9 cellular contexts compared by ENCODE assay signal in the genomic region with DNA sequence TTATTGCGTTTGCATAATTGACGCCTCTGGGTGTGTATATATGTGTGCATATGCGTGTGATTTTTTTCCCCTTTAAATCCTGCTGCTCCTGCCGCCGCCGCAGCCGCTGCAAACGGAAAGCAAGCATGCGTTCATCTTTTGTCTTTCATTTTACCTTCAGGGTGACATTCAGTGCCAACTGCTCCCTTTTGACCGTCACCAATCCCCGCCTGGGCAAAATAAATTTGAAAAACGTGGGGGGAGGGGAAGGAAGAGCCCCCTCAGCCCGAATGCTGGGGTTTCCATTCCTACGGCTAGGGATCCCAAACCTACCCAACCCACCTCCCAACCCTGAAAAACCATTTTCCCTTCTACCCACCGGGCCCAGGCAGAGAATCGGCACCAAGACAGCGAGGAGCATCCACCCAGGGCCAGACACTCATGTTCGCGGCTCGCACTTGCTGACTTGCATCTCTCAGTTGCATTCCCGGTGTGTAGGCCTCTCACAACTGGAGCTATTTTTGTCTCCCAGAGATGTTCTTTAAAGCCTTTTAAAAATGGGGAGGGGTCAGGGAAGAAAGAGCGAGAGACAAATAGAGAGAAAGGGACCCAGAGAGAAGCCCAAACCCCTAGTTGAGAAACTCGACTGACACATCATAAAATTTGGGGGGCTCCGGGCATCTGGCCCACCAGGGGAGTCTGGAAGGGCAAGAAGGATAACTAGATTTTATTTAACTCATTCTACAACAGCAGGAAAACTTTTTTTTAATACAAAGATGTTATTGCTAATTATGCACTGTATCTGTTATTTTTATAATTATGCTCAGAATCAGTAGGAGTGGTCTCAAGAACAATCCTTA.
DNase-seq lines count a peak whose midpoint lies in the region; ATAC-seq lines count a peak whose summit lies in the region.
"Had no signal": no experiment of that assay in that cellular context is flagged by ENCODE, and none has a peak within 500 bp of the region (broad histone marks: within the 10 kb centered on the region; RNA-seq: fewer than 3 reads in every experiment).

No MANE protein-coding gene starts in this region.

- peak overlapping the region; percentile 44 to 54 for H3K9ac ChIP-seq in duodenal mucosa (ENCODE audit: low read depth in 1 of 2, low read length in 2 of 2)
- peak overlapping the region; percentile 51 for H3K9ac ChIP-seq in mucosa of stomach (ENCODE audit: low read length)

- peaks cover 2% of the 10 kb centered on the region for H3K4me1 Mint-ChIP-seq in activated naive CD4-positive, alpha-beta T cell treated with anti-CD3 and anti-CD28 coated beads, Interleukin-2, amount 10 ng/mL, durations not matched to agents 7 days and 5 days

- H3K9me3 ChIP-seq in duodenal mucosa (ENCODE audit: control insufficient read depth in 1 of 2, low read length in 2 of 2) (no peaks in the 10 kb centered on the region), mucosa of stomach (ENCODE audit: control insufficient read depth, low read length) (no peaks in the 10 kb centered on the region)

- H3K36me3 ChIP-seq in duodenal mucosa (ENCODE audit: control insufficient read depth in 1 of 2, insufficient read depth in 2 of 2, low read length in 2 of 2) (no peaks in the 10 kb centered on the region), mucosa of stomach (ENCODE audit: control insufficient read depth, insufficient read depth, low read length) (no peaks in the 10 kb centered on the region), urinary bladder (ENCODE audit: insufficient read depth) (no peaks in the 10 kb centered on the region)

- no peak overlapping the region for H3K27ac Mint-ChIP-seq in activated naive CD4-positive, alpha-beta T cell treated with anti-CD3 and anti-CD28 coated beads, Interleukin-2, amount 10 ng/mL, durations not matched to agents 7 days and 5 days

- H3K4me3 ChIP-seq in duodenal mucosa (ENCODE audit: low read depth in 1 of 2, low read length in 2 of 2) (peak overlapping the region; percentile 77 to 79), mucosa of stomach (ENCODE audit: low read length) (no peak overlapping the region), urinary bladder (ENCODE audit: low read depth, low read length) (peak overlapping the region; percentile 55)

- DNase-seq in activated naive CD4-positive, alpha-beta T cell treated with anti-CD3 and anti-CD28 coated beads, Interleukin-2, amount 10 ng/mL, durations not matched to agents 7 days and 5 days: no peak
- no peak for DNase-seq in activated naive CD4-positive, alpha-beta T cell treated with anti-CD3 and anti-CD28 coated beads, Interleukin-2, amount 50 U/mL, for 16 hours
- DNase-seq in NCI-H2196 (lab: John Stamatoyannopoulos, UW; ENCODE audit: unreplicated experiment): no peak
- DNase-seq: DMS79 treated with DMSO at 0.1 percent for 48 hours had no signal

- ATAC-seq in HG02970 (IDR thresholded peaks at IDR 0.05; ENCODE audit: low FRiP score, unreplicated experiment): no peak
- no peak for ATAC-seq in GM19328 (IDR thresholded peaks at IDR 0.05; ENCODE audit: unreplicated experiment)

- H3K4me1 ChIP-seq in duodenal mucosa (ENCODE audit: control insufficient read depth in 1 of 2, insufficient read depth in 2 of 2, low read length in 2 of 2) (peaks cover 10 to 18% of the 10 kb centered on the region in 2 donors), mucosa of stomach (ENCODE audit: control insufficient read depth, insufficient read depth, low read length) (no peaks in the 10 kb centered on the region), urinary bladder (ENCODE audit: insufficient read depth) (no peaks in the 10 kb centered on the region)

- CTCF ChIA-PET in activated naive CD4-positive, alpha-beta T cell treated with anti-CD3 and anti-CD28 coated beads, Interleukin-2, amount 10 ng/mL, durations not matched to agents 7 days and 5 days (lab: Charles Lee): no interaction called here

- H3K9me3 Mint-ChIP-seq in activated naive CD4-positive, alpha-beta T cell treated with anti-CD3 and anti-CD28 coated beads, Interleukin-2, amount 10 ng/mL, durations not matched to agents 7 days and 5 days: no peaks in the 10 kb centered on the region

- H3K27ac ChIP-seq in duodenal mucosa (ENCODE audit: low read depth, low read length) (no peak overlapping the region), urinary bladder (ENCODE audit: low read depth) (no peak overlapping the region)

- 16% methylated on average over 24 of the region's 24 CpGs for WGBS in urinary bladder

- peaks cover 26% of the 10 kb centered on the region for H3K27me3 Mint-ChIP-seq in activated naive CD4-positive, alpha-beta T cell treated with anti-CD3 and anti-CD28 coated beads, Interleukin-2, amount 10 ng/mL, durations not matched to agents 7 days and 5 days

- H3K27me3 ChIP-seq in duodenal mucosa (ENCODE audit: control insufficient read depth in 1 of 2, insufficient read depth in 2 of 2, low read length in 2 of 2) (no peaks in the 10 kb centered on the region), mucosa of stomach (ENCODE audit: control insufficient read depth, insufficient read depth, low read length) (no peaks in the 10 kb centered on the region)

- H3K4me3 Mint-ChIP-seq in activated naive CD4-positive, alpha-beta T cell treated with anti-CD3 and anti-CD28 coated beads, Interleukin-2, amount 10 ng/mL, durations not matched to agents 7 days and 5 days: peak overlapping the region; percentile 37

- no peaks in the 10 kb centered on the region for H3K36me3 Mint-ChIP-seq in activated naive CD4-positive, alpha-beta T cell treated with anti-CD3 and anti-CD28 coated beads, Interleukin-2, amount 10 ng/mL, durations not matched to agents 7 days and 5 days
